Comparison of ENCODE assay signal across 2 cellular contexts in genomic region chr10:68288680-68289079, GRCh38.
A peak's percentile ranks its signal among the peaks of the same experiment; 100 is the strongest.
TF ChIP-seq lines count a peak whose summit lies in the region.

No MANE protein-coding gene starts in this region.

TF ChIP-seq in A549, 52 proteins besides CTCF, POLR2A, EP300 and RAD21:
- TF ChIP-seq FOSB (CRISPR knock-in tag; IDR thresholded peaks at IDR 0.05) (no peak), JUN (IDR thresholded peaks at IDR 0.05) (no peak), EHMT2 (IDR thresholded peaks at IDR 0.05; ENCODE audit: low read depth) (no peak), ZSCAN20 (CRISPR knock-in tag; IDR thresholded peaks at IDR 0.05) (no peak), MAFK (IDR thresholded peaks at IDR 0.05; ENCODE audit: partially characterized antibody) (peak; percentile 80), GATA3 (IDR thresholded peaks at IDR 0.05; ENCODE audit: borderline replicate concordance) (no peak)
TF ChIP-seq in A549: peak in this region for 1.

TF ChIP-seq in K562, 482 proteins besides CTCF, POLR2A, EP300 and RAD21:
- TF ChIP-seq MAFG (tag; conservative IDR thresholded peaks at IDR 0.05) (peak; percentile 64), CCAR2 (IDR thresholded peaks at IDR 0.05; ENCODE audit: low read depth, low read length) (no peak), RUNX1 (IDR thresholded peaks at IDR 0.05; ENCODE audit: low read depth) (no peak), ZNF316 (IDR thresholded peaks at IDR 0.05) (peak; percentile 76), C11orf30 (IDR thresholded peaks at IDR 0.05; ENCODE audit: low read depth) (peak; percentile 64; the same call in 1 of the 2 replicates), MAFF (IDR thresholded peaks at IDR 0.05; ENCODE audit: low read length) (peak; percentile 53), MAFK (IDR thresholded peaks at IDR 0.05; ENCODE audit: low read length) (peak; percentile 18; the same call in 1 of the 2 replicates)
TF ChIP-seq in K562: peak in this region for 5.
